Comparison of ENCODE assay signal across 1 cellular context in genomic region chr2:112685167-112685884, GRCh38.
A peak's percentile ranks its signal among the peaks of the same experiment; 100 is the strongest.
TF ChIP-seq lines count a peak whose summit lies in the region.

No MANE protein-coding gene starts in this region.

TF ChIP-seq in K562, 482 proteins besides CTCF, POLR2A, EP300 and RAD21:
- TF ChIP-seq ZSCAN29 (IDR thresholded peaks at IDR 0.05) (no peak), ARID1B (IDR thresholded peaks at IDR 0.05) (peak; percentile 20; the same call in 1 of the 2 replicates), MYNN (IDR thresholded peaks at IDR 0.05) (peak; percentile 98), MYNN (CRISPR knock-in tag; IDR thresholded peaks at IDR 0.05) (no peak), PRDM10 (IDR thresholded peaks at IDR 0.05; ENCODE audit: partially characterized antibody) (peak; percentile 50), RBM25 (IDR thresholded peaks at IDR 0.05; ENCODE audit: low read depth, low read length, severe bottlenecking) (peak; percentile 49), ZNF592 (IDR thresholded peaks at IDR 0.05) (peak; percentile 71; the same call in 1 of the 2 replicates), MNT (conservative IDR thresholded peaks at IDR 0.05) (0 out of 4 replicates have a peak, but pooled peaks of 1 of the 2 experiments have one; percentile 21), ZNF75A (CRISPR knock-in tag; IDR thresholded peaks at IDR 0.05) (no peak), DPF2 (IDR thresholded peaks at IDR 0.05) (peak; percentile 24; the same call in 1 of the 2 replicates), RCOR1 (IDR thresholded peaks at IDR 0.05; ENCODE audit: borderline replicate concordance in 1 of 2, low read depth in 2 of 2, low read length in 2 of 2) (no peak), GTF2F1 (IDR thresholded peaks at IDR 0.05; ENCODE audit: low read depth, low read length) (no peak), BCOR (IDR thresholded peaks at IDR 0.05) (0 out of 2 replicates have a peak, but pooled peaks have one; percentile 19), CTBP1 (IDR thresholded peaks at IDR 0.05; ENCODE audit: borderline replicate concordance) (0 out of 2 replicates have a peak, but pooled peaks have one; percentile 14), CXXC5 (CRISPR knock-in tag; IDR thresholded peaks at IDR 0.05) (0 out of 2 replicates have a peak, but pooled peaks have one; percentile 8), LEF1 (IDR thresholded peaks at IDR 0.05) (no peak), BRCA1 (IDR thresholded peaks at IDR 0.05) (no peak), BRCA1 (CRISPR knock-in tag; IDR thresholded peaks at IDR 0.05) (no peak), ZNF347 (CRISPR knock-in tag; IDR thresholded peaks at IDR 0.05; ENCODE audit: low read depth) (no peak), FOXK2 (conservative IDR thresholded peaks at IDR 0.05 in 1 of 2, IDR thresholded peaks at IDR 0.05 in 1 of 2; ENCODE audit: low read depth in 2 of 2) (peak; percentile 32 to 46; a peak in 2 of 4 replicates), FOXM1 (IDR thresholded peaks at IDR 0.05; ENCODE audit: low read depth) (peak; percentile 54), FOXM1 (CRISPR knock-in tag; IDR thresholded peaks at IDR 0.05; ENCODE audit: low read depth) (no peak), ZNF121 (CRISPR knock-in tag; conservative IDR thresholded peaks at IDR 0.05) (peak; percentile 78), KLF6 (CRISPR knock-in tag; IDR thresholded peaks at IDR 0.05; ENCODE audit: borderline replicate concordance) (no peak), TAL1 (IDR thresholded peaks at IDR 0.05) (0 out of 2 replicates have a peak, but pooled peaks have one; percentile 4), SMAD4 (CRISPR knock-in tag; conservative IDR thresholded peaks at IDR 0.05) (0 out of 2 replicates have a peak, but pooled peaks have one; percentile 11), SP1 (CRISPR knock-in tag; IDR thresholded peaks at IDR 0.05) (0 out of 2 replicates have a peak, but pooled peaks have one; percentile 27)
TF ChIP-seq in K562: peak in this region for 16.
